In the genomic region with DNA sequence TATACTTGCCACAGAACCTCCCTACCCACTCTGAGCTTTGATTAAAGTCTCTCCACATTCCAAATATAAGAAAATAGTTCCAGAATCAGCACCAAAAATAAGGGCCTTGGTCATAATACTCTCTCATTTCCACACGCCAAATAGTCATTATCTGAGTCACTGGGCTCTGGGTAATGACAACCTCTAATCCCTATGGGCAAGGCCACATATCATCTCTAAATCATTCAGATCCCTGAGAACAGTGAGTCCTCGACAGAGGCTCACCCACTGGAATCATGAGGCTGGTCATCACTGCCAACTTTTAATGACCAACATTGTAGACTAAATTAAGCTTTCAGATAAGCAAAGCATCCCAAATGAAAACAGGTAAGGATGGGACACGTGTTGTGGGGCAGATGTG, we compare ENCODE assay signal across 27 cellular contexts. TPM values are rescaled to one million over a fixed set of nuclear protein-coding genes. Genes with fewer than 3 reads are reported as not detected.
DNase-seq lines count a peak whose midpoint lies in the region; ATAC-seq, FAIRE-seq and TF ChIP-seq lines count a peak whose summit lies in the region.
"Had no signal": no experiment of that assay in that cellular context is flagged by ENCODE, and none has a peak within 500 bp of the region (broad histone marks: within the 10 kb centered on the region; RNA-seq: fewer than 3 reads in every experiment).

No MANE protein-coding gene starts in this region.

- H3K27ac ChIP-seq in GM23248 = no peak overlapping the region
- H3K27ac ChIP-seq: HL-60, tibial nerve had no signal

- no peaks in the 10 kb centered on the region for H3F3A ChIP-seq in GM23248 (ENCODE audit: insufficient read depth)

- H3K4me1 ChIP-seq in GM23248 (ENCODE audit: insufficient read depth) = no peaks in the 10 kb centered on the region
- H3K4me1 ChIP-seq: tibial nerve had no signal

- H3K9me2 ChIP-seq in GM23248 (ENCODE audit: insufficient read depth) = no peaks in the 10 kb centered on the region

- 16 to 30% methylated on average over 3 of the region's 3 CpGs for WGBS in GM23248 (ENCODE audit: low coverage in 1 of 2, low lambda C conversion rate in 2 of 2, missing lambda C conversion rate in 2 of 2), 2 experiments

- H2AFZ ChIP-seq in GM23248 = no peak overlapping the region

- H3K4me2 ChIP-seq in GM23248 (ENCODE audit: unreplicated experiment) = no peak overlapping the region

- no peak overlapping the region for H3K4me3 ChIP-seq in AG10803 (ENCODE audit: low read length)
- no peak overlapping the region for H3K4me3 ChIP-seq in GM23248
- H3K4me3 ChIP-seq: tibial nerve had no signal

- no peaks in the 10 kb centered on the region for H3K27me3 ChIP-seq in GM23248 (replicated peaks; ENCODE audit: insufficient read depth)
- H3K27me3 ChIP-seq: tibial nerve had no signal

- H3K36me3 ChIP-seq in GM23248 (ENCODE audit: low read depth) = peaks cover 4% of the 10 kb centered on the region; the same call in 1 of the 2 replicates

- no peaks in the 10 kb centered on the region for H4K20me1 ChIP-seq in GM23248 (ENCODE audit: insufficient read depth)

- no peak overlapping the region for H3K9ac ChIP-seq in GM23248

- no peaks in the 10 kb centered on the region for H3K79me2 ChIP-seq in GM23248 (ENCODE audit: insufficient read depth)

- no peaks in the 10 kb centered on the region for H3K9me3 ChIP-seq in GM23248 (ENCODE audit: low read depth)
- H3K9me3 ChIP-seq: tibial nerve had no signal

- DNase-seq in AG10803 (ENCODE audit: low read depth) = peak; percentile 13
- peak; percentile 34 for DNase-seq in GM23248
- DNase-seq in amniotic epithelial cell (ENCODE audit: low read depth) = peak; percentile 62
- peak; percentile 40 for DNase-seq in myocyte (ENCODE audit: low read depth)
- DNase-seq in RCC 7860 (ENCODE audit: low spot score) = no peak
- no peak for DNase-seq in inferior parietal cortex (ENCODE audit: extremely low spot score)
- DNase-seq: activated CD4-positive, alpha-beta memory T cell treated with anti-CD3 and anti-CD28 coated beads for 36 hours; activated CD4-positive, CD25-positive, alpha-beta regulatory T cell treated with anti-CD3 and anti-CD28 coated beads, Interleukin-2, amount 50 U/mL, for 72 hours; activated naive CD4-positive, alpha-beta T cell treated with anti-CD3 and anti-CD28 coated beads for 36 hours; amniotic stem cell; DND-41; H9; islet precursor cell; KG1; naive thymus-derived CD4-positive, alpha-beta T cell; NCI-H1417 treated with DMSO at 0.1 percent for 48 hours; NCI-H2029 treated with DMSO at 0.1 percent for 48 hours; NCI-H526; OCI-M1; stimulated activated CD4-positive, alpha-beta T cell treated with anti-CD3 and anti-CD28 coated beads, Interleukin-4, amount 100 ng/mL, for 24 hours; T-helper 17 cell had no signal

- no peak for FAIRE-seq in RCC 7860 (lab: Jason Lieb, UNC)
- FAIRE-seq: GM19239, TTC549 had no signal

- ATAC-seq in GM21737 (IDR thresholded peaks at IDR 0.05; ENCODE audit: unreplicated experiment) = no peak
- ATAC-seq: naive thymus-derived CD4-positive, alpha-beta T cell; sciatic nerve; T-helper 17 cell had no signal

- in situ Hi-C loops in GM23248 (cut with MboI) = no loop called here

- TF ChIP-seq CTCF in AG10803 (conservative IDR thresholded peaks at IDR 0.05; ENCODE audit: low read length) = no peak

RNA-seq across cellular contexts. Expression of a gene that starts 28.1 kb away (rescaled TPM):
- 20.2 and 24.8 TPM in 2 replicates for total RNA-seq in GM23248 (2014; rRNA removed; shearing (Covaris generic))
- 25.3 and 27.0 TPM in 2 replicates for polyA plus RNA-seq in GM23248 (2016; fragmentation: Nextera tagmentation; extraction: Ambion mirVana)
- 19.4 and 27.6 TPM in 2 replicates for total RNA-seq in myocyte
- polyA plus RNA-seq in myocyte (2012) = 19.1 TPM

RNA-seq across cellular contexts. Expression of a gene that starts 28.1 kb away (rescaled TPM):
- 88.8 and 110 TPM in 2 replicates for total RNA-seq in GM23248 (2014; rRNA removed; shearing (Covaris generic))
- 20.5 and 22.5 TPM in 2 replicates for polyA plus RNA-seq in GM23248 (2016; fragmentation: Nextera tagmentation; extraction: Ambion mirVana)
- 89.5 and 102 TPM in 2 replicates for total RNA-seq in myocyte
- 29.3 TPM for polyA plus RNA-seq in myocyte (2012)

Comparison
In these comparisons a context has a peak if more than half of its experiments do, and no peak if none do; other contexts are left out.
1. DNase-seq: peak in AG10803 (single experiment), GM23248 (single experiment), amniotic epithelial cell (single experiment) and myocyte (single experiment); none in RCC 7860 (single experiment) and inferior parietal cortex (single experiment).